8 cellular contexts compared by ENCODE assay signal in the genomic region with DNA sequence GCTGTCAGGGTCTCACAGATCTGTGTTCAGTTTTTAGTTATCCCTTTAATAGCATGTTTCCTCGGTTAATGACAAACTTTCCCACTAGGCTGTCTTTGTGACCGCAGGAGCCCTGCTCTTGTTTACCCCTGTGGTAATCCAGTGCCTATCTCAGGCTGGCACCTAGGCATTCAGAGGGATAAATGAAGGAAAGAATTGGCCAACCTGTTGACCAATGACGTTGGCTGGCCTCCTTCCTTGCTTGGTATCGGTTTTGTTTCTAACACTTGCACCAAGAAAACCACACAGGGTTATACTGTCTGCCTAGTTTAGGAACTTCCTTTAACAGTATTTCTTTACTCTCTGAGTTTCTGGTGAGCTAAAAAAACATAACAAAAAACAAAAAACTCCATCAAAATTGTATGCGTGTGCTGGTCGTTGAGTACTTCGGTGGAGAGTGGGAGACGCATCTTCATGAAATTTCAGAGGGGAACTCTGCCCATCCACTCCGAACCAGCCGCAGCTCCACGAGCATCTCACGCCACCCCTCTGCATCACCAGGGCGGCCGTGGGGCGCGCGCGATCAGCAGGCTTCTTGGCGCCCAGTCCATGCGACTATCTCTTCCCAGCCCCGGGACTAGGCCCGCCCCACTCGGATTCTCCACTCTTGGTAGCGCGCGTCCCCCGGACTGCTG. TPM values are rescaled to one million over a fixed set of nuclear protein-coding genes. Genes with fewer than 3 reads are reported as not detected.
DNase-seq lines count a peak whose midpoint lies in the region; ATAC-seq, FAIRE-seq and TF ChIP-seq lines count a peak whose summit lies in the region.

No MANE protein-coding gene starts in this region.

- peak; percentile 43 for ATAC-seq in GM21825 (IDR thresholded peaks at IDR 0.05; ENCODE audit: unreplicated experiment)
- peak; percentile 69 for ATAC-seq in stimulated activated naive CD8-positive, alpha-beta T cell treated with anti-CD3 and anti-CD28 coated beads, Interleukin-15, amount 100 ng/mL, for 72 hours

- peaks cover 13% of the 10 kb centered on the region for H3K27me3 Mint-ChIP-seq in brain
- H3K27me3 Mint-ChIP-seq in stimulated activated naive CD8-positive, alpha-beta T cell treated with anti-CD3 and anti-CD28 coated beads, Interleukin-15, amount 100 ng/mL, for 72 hours, result no peaks in the 10 kb centered on the region

- no peak for TF ChIP-seq POLR2A in GM12891 (IDR thresholded peaks at IDR 0.05; ENCODE audit: low read depth, low read length)

- FAIRE-seq in GM12891 (lab: Jason Lieb, UNC), result peak; percentile 88

- H3K4me3 ChIP-seq in LNCaP clone FGC (ENCODE audit: low read depth, low read length), result peak overlapping the region; percentile 42

- H3K4me1 Mint-ChIP-seq in brain, result peaks cover 43% of the 10 kb centered on the region
- peaks cover 75% of the 10 kb centered on the region for H3K4me1 Mint-ChIP-seq in stimulated activated naive CD8-positive, alpha-beta T cell treated with anti-CD3 and anti-CD28 coated beads, Interleukin-15, amount 100 ng/mL, for 72 hours

- TF ChIP-seq CTCF in LNCaP clone FGC (IDR thresholded peaks at IDR 0.05; ENCODE audit: control insufficient read depth, extremely low read depth, insufficient read depth) (no peak), brain (conservative IDR thresholded peaks at IDR 0.05) (no peak)

- H3K4me3 Mint-ChIP-seq in brain, result peak overlapping the region; percentile 80 to 88 (median 84)
- peak overlapping the region; percentile 90 to 95 for H3K4me3 Mint-ChIP-seq in stimulated activated naive CD8-positive, alpha-beta T cell treated with anti-CD3 and anti-CD28 coated beads, Interleukin-15, amount 100 ng/mL, for 72 hours

- no peaks in the 10 kb centered on the region for H3K36me3 Mint-ChIP-seq in brain

- in situ Hi-C loops in KBM-7 (cut with MboI; ENCODE audit: low pct_unique_long_range_greater_than_20kb, low sequenced_read_pairs), result no loop called here

- peak overlapping the region; percentile 29 to 78 (median 63) for H3K27ac Mint-ChIP-seq in brain
- peak overlapping the region; percentile 95 to 97 for H3K27ac Mint-ChIP-seq in stimulated activated naive CD8-positive, alpha-beta T cell treated with anti-CD3 and anti-CD28 coated beads, Interleukin-15, amount 100 ng/mL, for 72 hours

- DNase-seq in GM12891 (ENCODE audit: insufficient read length, low spot score) (no peak), LNCaP clone FGC (ENCODE audit: low read depth) (no peak), kidney tubule cell (ENCODE audit: low spot score) (peak; percentile 26), KBM-7 (no peak), DMS153 (lab: John Stamatoyannopoulos, UW) (no peak)
- DNase-seq in stimulated activated naive CD8-positive, alpha-beta T cell treated with anti-CD3 and anti-CD28 coated beads, Interleukin-15, amount 100 ng/mL, for 72 hours, result peak; percentile 24 to 36

- H3K9me3 Mint-ChIP-seq in brain, result peaks cover 0 to 2% (median 0%) of the 10 kb centered on the region in 5 experiments
- no peaks in the 10 kb centered on the region for H3K9me3 Mint-ChIP-seq in stimulated activated naive CD8-positive, alpha-beta T cell treated with anti-CD3 and anti-CD28 coated beads, Interleukin-15, amount 100 ng/mL, for 72 hours

TF ChIP-seq in GM12891, 5 proteins besides CTCF, POLR2A, EP300 and RAD21:
- TF ChIP-seq POLR2AphosphoS5 (IDR thresholded peaks at IDR 0.05; ENCODE audit: low read depth, low read length) (no peak), PAX5 (IDR thresholded peaks at IDR 0.05; ENCODE audit: insufficient read depth, low read length, severe bottlenecking) (no peak), SPI1 (IDR thresholded peaks at IDR 0.05; ENCODE audit: low read depth, low read length) (no peak), POU2F2 (IDR thresholded peaks at IDR 0.05; ENCODE audit: low read depth, low read length) (no peak), TAF1 (IDR thresholded peaks at IDR 0.05; ENCODE audit: low read depth, low read length) (no peak)

RNA-seq across cellular contexts. Expression of gene ENDOD1, which starts 0.6 kb away (rescaled TPM):
- polyA plus RNA-seq in GM12891 (2012; ENCODE audit: low read depth, missing spikeins), result 6.6 TPM
- 25.1 TPM for polyA plus RNA-seq in brain (ENCODE audit: insufficient read depth, low read depth, low replicate concordance)

RNA-seq across cellular contexts. Expression of gene SRSF8, which starts 22.4 kb away (rescaled TPM):
- 21.7 TPM for polyA plus RNA-seq in GM12891 (2012; ENCODE audit: low read depth, missing spikeins)
- 31.7 TPM for polyA plus RNA-seq in brain (ENCODE audit: insufficient read depth, low read depth, low replicate concordance)

RNA-seq across cellular contexts. Expression of gene KDM4F, which starts 39.9 kb away (rescaled TPM):
- polyA plus RNA-seq in GM12891 (2012; ENCODE audit: low read depth, missing spikeins), result not detected
- polyA plus RNA-seq in brain (ENCODE audit: insufficient read depth, low read depth, low replicate concordance), result not detected

Comparison
In these comparisons a context has a peak if more than half of its experiments do, and no peak if none do; other contexts are left out.
1. DNase-seq: peak in kidney tubule cell (single experiment) and stimulated activated naive CD8-positive, alpha-beta T cell treated with anti-CD3 and anti-CD28 coated beads, Interleukin-15, amount 100 ng/mL, for 72 hours (2 of 2); none in GM12891 (single experiment), LNCaP clone FGC (single experiment), KBM-7 (single experiment) and DMS153 (single experiment).